Comparison of ENCODE assay signal across 1 cellular context in the genomic region with DNA sequence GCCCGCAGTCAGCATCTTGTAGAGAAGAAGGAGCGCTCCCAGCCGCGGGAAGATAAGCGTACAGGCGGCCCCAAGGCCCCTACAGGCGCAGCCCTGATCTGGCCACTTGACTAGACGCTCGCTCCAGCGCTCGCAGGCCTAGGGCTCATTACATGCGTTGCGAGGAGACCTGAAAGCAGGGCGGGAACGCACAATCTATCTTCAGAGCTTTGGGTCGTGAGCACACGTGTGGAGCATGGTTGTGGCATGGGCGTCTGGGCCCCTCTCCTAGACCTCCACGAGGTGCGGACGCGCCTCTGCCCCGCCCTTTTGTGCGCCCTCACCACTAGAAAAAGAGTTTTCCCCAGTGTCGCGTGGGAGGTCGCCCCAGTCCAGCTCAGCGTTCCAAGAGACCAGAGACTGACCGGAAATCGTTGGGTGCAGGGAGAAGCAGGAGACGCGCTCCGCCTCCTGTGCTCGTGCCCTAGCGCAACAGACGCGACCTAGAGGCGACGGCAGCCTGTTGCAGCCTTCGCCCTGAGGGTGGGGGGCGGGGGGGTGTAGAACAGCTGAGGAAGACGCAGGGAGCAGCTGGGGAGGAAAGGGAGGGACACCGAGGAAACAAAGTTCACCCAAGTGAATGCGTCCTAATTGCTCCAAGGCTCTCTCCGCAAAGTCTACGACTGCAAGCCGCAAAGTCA.
A peak's percentile ranks its signal among the peaks of the same experiment; 100 is the strongest.
TF ChIP-seq lines count a peak whose summit lies in the region.

No MANE protein-coding gene starts in this region.

TF ChIP-seq in WTC11, 78 proteins besides CTCF, POLR2A, EP300 and RAD21 (continued from another document and continues in another):
- no peak for TF ChIP-seq ZNF425 (CRISPR knock-in tag; conservative IDR thresholded peaks at IDR 0.05)
- TF ChIP-seq NFATC4 (CRISPR knock-in tag; IDR thresholded peaks at IDR 0.05) = no peak
- TF ChIP-seq TEAD1 (CRISPR knock-in tag; IDR thresholded peaks at IDR 0.05) = peak; percentile 85
- no peak for TF ChIP-seq SOX15 (CRISPR knock-in tag; IDR thresholded peaks at IDR 0.05)
- TF ChIP-seq, protein P1, sequence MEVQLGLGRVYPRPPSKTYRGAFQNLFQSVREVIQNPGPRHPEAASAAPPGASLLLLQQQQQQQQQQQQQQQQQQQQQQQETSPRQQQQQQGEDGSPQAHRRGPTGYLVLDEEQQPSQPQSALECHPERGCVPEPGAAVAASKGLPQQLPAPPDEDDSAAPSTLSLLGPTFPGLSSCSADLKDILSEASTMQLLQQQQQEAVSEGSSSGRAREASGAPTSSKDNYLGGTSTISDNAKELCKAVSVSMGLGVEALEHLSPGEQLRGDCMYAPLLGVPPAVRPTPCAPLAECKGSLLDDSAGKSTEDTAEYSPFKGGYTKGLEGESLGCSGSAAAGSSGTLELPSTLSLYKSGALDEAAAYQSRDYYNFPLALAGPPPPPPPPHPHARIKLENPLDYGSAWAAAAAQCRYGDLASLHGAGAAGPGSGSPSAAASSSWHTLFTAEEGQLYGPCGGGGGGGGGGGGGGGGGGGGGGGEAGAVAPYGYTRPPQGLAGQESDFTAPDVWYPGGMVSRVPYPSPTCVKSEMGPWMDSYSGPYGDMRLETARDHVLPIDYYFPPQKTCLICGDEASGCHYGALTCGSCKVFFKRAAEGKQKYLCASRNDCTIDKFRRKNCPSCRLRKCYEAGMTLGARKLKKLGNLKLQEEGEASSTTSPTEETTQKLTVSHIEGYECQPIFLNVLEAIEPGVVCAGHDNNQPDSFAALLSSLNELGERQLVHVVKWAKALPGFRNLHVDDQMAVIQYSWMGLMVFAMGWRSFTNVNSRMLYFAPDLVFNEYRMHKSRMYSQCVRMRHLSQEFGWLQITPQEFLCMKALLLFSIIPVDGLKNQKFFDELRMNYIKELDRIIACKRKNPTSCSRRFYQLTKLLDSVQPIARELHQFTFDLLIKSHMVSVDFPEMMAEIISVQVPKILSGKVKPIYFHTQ (CRISPR knock-in tag; IDR thresholded peaks at IDR 0.05) = no peak
- TF ChIP-seq ZNF416 (CRISPR knock-in tag; IDR thresholded peaks at IDR 0.05) = no peak
- TF ChIP-seq, protein P2, sequence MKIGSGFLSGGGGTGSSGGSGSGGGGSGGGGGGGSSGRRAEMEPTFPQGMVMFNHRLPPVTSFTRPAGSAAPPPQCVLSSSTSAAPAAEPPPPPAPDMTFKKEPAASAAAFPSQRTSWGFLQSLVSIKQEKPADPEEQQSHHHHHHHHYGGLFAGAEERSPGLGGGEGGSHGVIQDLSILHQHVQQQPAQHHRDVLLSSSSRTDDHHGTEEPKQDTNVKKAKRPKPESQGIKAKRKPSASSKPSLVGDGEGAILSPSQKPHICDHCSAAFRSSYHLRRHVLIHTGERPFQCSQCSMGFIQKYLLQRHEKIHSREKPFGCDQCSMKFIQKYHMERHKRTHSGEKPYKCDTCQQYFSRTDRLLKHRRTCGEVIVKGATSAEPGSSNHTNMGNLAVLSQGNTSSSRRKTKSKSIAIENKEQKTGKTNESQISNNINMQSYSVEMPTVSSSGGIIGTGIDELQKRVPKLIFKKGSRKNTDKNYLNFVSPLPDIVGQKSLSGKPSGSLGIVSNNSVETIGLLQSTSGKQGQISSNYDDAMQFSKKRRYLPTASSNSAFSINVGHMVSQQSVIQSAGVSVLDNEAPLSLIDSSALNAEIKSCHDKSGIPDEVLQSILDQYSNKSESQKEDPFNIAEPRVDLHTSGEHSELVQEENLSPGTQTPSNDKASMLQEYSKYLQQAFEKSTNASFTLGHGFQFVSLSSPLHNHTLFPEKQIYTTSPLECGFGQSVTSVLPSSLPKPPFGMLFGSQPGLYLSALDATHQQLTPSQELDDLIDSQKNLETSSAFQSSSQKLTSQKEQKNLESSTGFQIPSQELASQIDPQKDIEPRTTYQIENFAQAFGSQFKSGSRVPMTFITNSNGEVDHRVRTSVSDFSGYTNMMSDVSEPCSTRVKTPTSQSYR (CRISPR knock-in tag; IDR thresholded peaks at IDR 0.05) = no peak
- TF ChIP-seq ZBTB21 (CRISPR knock-in tag; IDR thresholded peaks at IDR 0.05; ENCODE audit: borderline replicate concordance) = peak; percentile 88
- TF ChIP-seq ZNF121 (CRISPR knock-in tag; IDR thresholded peaks at IDR 0.05) = no peak
- TF ChIP-seq ZNF138 (CRISPR knock-in tag; conservative IDR thresholded peaks at IDR 0.05) = peak; percentile 76; the same call in 1 of the 2 replicates
- TF ChIP-seq SMAD3 (CRISPR knock-in tag; IDR thresholded peaks at IDR 0.05; ENCODE audit: borderline replicate concordance) = no peak
- TF ChIP-seq, protein P3, sequence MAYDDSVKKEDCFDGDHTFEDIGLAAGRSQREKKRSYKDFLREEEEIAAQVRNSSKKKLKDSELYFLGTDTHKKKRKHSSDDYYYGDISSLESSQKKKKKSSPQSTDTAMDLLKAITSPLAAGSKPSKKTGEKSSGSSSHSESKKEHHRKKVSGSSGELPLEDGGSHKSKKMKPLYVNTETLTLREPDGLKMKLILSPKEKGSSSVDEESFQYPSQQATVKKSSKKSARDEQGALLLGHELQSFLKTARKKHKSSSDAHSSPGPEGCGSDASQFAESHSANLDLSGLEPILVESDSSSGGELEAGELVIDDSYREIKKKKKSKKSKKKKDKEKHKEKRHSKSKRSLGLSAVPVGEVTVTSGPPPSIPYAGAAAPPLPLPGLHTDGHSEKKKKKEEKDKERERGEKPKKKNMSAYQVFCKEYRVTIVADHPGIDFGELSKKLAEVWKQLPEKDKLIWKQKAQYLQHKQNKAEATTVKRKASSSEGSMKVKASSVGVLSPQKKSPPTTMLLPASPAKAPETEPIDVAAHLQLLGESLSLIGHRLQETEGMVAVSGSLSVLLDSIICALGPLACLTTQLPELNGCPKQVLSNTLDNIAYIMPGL (CRISPR knock-in tag; IDR thresholded peaks at IDR 0.05) = peak; percentile 56
- no peak for TF ChIP-seq FOXJ3 (CRISPR knock-in tag; IDR thresholded peaks at IDR 0.05; ENCODE audit: borderline replicate concordance)
- TF ChIP-seq NR2C2 (CRISPR knock-in tag; IDR thresholded peaks at IDR 0.05) = no peak; the same call in 1 of the 2 replicates
- no peak for TF ChIP-seq ATF6 (CRISPR knock-in tag; IDR thresholded peaks at IDR 0.05)
- TF ChIP-seq, protein P4, sequence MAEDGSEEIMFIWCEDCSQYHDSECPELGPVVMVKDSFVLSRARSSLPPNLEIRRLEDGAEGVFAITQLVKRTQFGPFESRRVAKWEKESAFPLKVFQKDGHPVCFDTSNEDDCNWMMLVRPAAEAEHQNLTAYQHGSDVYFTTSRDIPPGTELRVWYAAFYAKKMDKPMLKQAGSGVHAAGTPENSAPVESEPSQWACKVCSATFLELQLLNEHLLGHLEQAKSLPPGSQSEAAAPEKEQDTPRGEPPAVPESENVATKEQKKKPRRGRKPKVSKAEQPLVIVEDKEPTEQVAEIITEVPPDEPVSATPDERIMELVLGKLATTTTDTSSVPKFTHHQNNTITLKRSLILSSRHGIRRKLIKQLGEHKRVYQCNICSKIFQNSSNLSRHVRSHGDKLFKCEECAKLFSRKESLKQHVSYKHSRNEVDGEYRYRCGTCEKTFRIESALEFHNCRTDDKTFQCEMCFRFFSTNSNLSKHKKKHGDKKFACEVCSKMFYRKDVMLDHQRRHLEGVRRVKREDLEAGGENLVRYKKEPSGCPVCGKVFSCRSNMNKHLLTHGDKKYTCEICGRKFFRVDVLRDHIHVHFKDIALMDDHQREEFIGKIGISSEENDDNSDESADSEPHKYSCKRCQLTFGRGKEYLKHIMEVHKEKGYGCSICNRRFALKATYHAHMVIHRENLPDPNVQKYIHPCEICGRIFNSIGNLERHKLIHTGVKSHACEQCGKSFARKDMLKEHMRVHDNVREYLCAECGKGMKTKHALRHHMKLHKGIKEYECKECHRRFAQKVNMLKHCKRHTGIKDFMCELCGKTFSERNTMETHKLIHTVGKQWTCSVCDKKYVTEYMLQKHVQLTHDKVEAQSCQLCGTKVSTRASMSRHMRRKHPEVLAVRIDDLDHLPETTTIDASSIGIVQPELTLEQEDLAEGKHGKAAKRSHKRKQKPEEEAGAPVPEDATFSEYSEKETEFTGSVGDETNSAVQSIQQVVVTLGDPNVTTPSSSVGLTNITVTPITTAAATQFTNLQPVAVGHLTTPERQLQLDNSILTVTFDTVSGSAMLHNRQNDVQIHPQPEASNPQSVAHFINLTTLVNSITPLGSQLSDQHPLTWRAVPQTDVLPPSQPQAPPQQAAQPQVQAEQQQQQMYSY (CRISPR knock-in tag; IDR thresholded peaks at IDR 0.05) = peak; percentile 54
- no peak for TF ChIP-seq TCF7 (CRISPR knock-in tag; IDR thresholded peaks at IDR 0.05; ENCODE audit: low read depth)
- TF ChIP-seq, protein P5, sequence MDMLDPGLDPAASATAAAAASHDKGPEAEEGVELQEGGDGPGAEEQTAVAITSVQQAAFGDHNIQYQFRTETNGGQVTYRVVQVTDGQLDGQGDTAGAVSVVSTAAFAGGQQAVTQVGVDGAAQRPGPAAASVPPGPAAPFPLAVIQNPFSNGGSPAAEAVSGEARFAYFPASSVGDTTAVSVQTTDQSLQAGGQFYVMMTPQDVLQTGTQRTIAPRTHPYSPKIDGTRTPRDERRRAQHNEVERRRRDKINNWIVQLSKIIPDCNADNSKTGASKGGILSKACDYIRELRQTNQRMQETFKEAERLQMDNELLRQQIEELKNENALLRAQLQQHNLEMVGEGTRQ (CRISPR knock-in tag; IDR thresholded peaks at IDR 0.05) = no peak; the same call in 1 of the 2 replicates
- TF ChIP-seq, protein P6, sequence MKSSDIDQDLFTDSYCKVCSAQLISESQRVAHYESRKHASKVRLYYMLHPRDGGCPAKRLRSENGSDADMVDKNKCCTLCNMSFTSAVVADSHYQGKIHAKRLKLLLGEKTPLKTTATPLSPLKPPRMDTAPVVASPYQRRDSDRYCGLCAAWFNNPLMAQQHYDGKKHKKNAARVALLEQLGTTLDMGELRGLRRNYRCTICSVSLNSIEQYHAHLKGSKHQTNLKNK (CRISPR knock-in tag; IDR thresholded peaks at IDR 0.05) = no peak
- TF ChIP-seq, protein P7, sequence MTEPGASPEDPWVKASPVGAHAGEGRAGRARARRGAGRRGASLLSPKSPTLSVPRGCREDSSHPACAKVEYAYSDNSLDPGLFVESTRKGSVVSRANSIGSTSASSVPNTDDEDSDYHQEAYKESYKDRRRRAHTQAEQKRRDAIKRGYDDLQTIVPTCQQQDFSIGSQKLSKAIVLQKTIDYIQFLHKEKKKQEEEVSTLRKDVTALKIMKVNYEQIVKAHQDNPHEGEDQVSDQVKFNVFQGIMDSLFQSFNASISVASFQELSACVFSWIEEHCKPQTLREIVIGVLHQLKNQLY (CRISPR knock-in tag; IDR thresholded peaks at IDR 0.05) = no peak
- TF ChIP-seq, protein P8, sequence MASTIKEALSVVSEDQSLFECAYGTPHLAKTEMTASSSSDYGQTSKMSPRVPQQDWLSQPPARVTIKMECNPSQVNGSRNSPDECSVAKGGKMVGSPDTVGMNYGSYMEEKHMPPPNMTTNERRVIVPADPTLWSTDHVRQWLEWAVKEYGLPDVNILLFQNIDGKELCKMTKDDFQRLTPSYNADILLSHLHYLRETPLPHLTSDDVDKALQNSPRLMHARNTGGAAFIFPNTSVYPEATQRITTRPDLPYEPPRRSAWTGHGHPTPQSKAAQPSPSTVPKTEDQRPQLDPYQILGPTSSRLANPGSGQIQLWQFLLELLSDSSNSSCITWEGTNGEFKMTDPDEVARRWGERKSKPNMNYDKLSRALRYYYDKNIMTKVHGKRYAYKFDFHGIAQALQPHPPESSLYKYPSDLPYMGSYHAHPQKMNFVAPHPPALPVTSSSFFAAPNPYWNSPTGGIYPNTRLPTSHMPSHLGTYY (CRISPR knock-in tag; IDR thresholded peaks at IDR 0.05) = no peak
- TF ChIP-seq ZSCAN18 (CRISPR knock-in tag; IDR thresholded peaks at IDR 0.05) = no peak
- peak; percentile 73; the same call in 1 of the 2 replicates for TF ChIP-seq ESRRA (CRISPR knock-in tag; IDR thresholded peaks at IDR 0.05; ENCODE audit: borderline replicate concordance)
- TF ChIP-seq MYBL2 (CRISPR knock-in tag; IDR thresholded peaks at IDR 0.05) = peak; percentile 63; the same call in 1 of the 2 replicates
- TF ChIP-seq FOXP1 (CRISPR knock-in tag; IDR thresholded peaks at IDR 0.05; ENCODE audit: borderline replicate concordance) = peak; percentile 98
- TF ChIP-seq NFE2L1 (CRISPR knock-in tag; IDR thresholded peaks at IDR 0.05) = peak; percentile 90; the same call in 1 of the 2 replicates
- TF ChIP-seq E2F5 (CRISPR knock-in tag; IDR thresholded peaks at IDR 0.05) = peak; percentile 24; the same call in 1 of the 2 replicates
- TF ChIP-seq NR3C1 (CRISPR knock-in tag; conservative IDR thresholded peaks at IDR 0.05; ENCODE audit: low read depth) = peak; percentile 62; the same call in 1 of the 2 replicates
